20 cellular contexts compared by ENCODE assay signal in genomic region chr16:83768976-83769375, GRCh38. TPM values are rescaled to one million over a fixed set of nuclear protein-coding genes. Genes with fewer than 3 reads are reported as not detected.
DNase-seq lines count a peak whose midpoint lies in the region; ATAC-seq and TF ChIP-seq lines count a peak whose summit lies in the region.
"Had no signal": no experiment of that assay in that cellular context is flagged by ENCODE, and none has a peak within 500 bp of the region (broad histone marks: within the 10 kb centered on the region; RNA-seq: fewer than 3 reads in every experiment).

No MANE protein-coding gene starts in this region.

- H3K4me3 ChIP-seq in BLaER1 treated with 17β-estradiol and CSF1 and Interleukin-3, amounts not matched to agents 10 nM and 100 nM: no peak overlapping the region
- H3K4me3 ChIP-seq in HUES64 (ENCODE audit: low read length): no peak overlapping the region
- no peak overlapping the region for H3K4me3 ChIP-seq in mesendoderm (ENCODE audit: low read length)
- H3K4me3 ChIP-seq: BLaER1, MG63, tibial artery had no signal

- H3K79me1 ChIP-seq in mesendoderm (ENCODE audit: low read length): no peaks in the 10 kb centered on the region

- H4K8ac ChIP-seq in mesendoderm (ENCODE audit: low read depth, low read length): no peak overlapping the region

- H3K9ac ChIP-seq in BLaER1 treated with 17β-estradiol and CSF1 and Interleukin-3, amounts not matched to agents 10 nM and 100 nM: no peak overlapping the region
- H3K9ac ChIP-seq in HUES64 (ENCODE audit: low read depth, low read length): no peak overlapping the region
- H3K9ac ChIP-seq in mesendoderm (ENCODE audit: low read length): no peak overlapping the region
- H3K9ac ChIP-seq: BLaER1 had no signal

- no peak overlapping the region for H3K23ac ChIP-seq in mesendoderm (ENCODE audit: low read length)

- H3K9me3 ChIP-seq in BLaER1 treated with 17β-estradiol and CSF1 and Interleukin-3, amounts not matched to agents 10 nM and 100 nM (replicated peaks in 1 of 11): no peaks in the 10 kb centered on the region
- H3K9me3 ChIP-seq in HUES64 (ENCODE audit: insufficient read depth, low read depth, low read length) (no peaks in the 10 kb centered on the region), T-helper 17 cell (ENCODE audit: control insufficient read depth, low read length, poor library complexity, severe bottlenecking) (no peaks in the 10 kb centered on the region)
- H3K9me3 ChIP-seq: BLaER1, MG63, tibial artery had no signal

- peaks cover 4 to 42% (median 8%) of the 10 kb centered on the region in 10 experiments; a peak in 12 of 20 replicates for H3K4me1 ChIP-seq in BLaER1 treated with 17β-estradiol and CSF1 and Interleukin-3, amounts not matched to agents 10 nM and 100 nM
- peaks cover 19% of the 10 kb centered on the region for H3K4me1 ChIP-seq in HUES64 (ENCODE audit: insufficient read depth, low read length)
- H3K4me1 ChIP-seq in mesendoderm (ENCODE audit: control insufficient read depth, low read depth, low read length): peaks cover 16% of the 10 kb centered on the region

- no peak for TF ChIP-seq POLR2A in GM18505 (IDR thresholded peaks at IDR 0.05; ENCODE audit: borderline replicate concordance, extremely low read depth, insufficient read depth, insufficient read length)

- H4K20me1 ChIP-seq in BLaER1 treated with 17β-estradiol and CSF1 and Interleukin-3, amounts not matched to agents 10 nM and 100 nM: no peaks in the 10 kb centered on the region
- H4K20me1 ChIP-seq: BLaER1 had no signal

- H3K56ac ChIP-seq in mesendoderm (ENCODE audit: low read length): peak overlapping the region; percentile 3

- H3K79me2 ChIP-seq in mesendoderm (ENCODE audit: control insufficient read depth, insufficient read depth, low read length): no peaks in the 10 kb centered on the region

- H3K18ac ChIP-seq in mesendoderm (ENCODE audit: low read length): no peak overlapping the region

- no peak overlapping the region for H3K27ac Mint-ChIP-seq in T-helper 17 cell
- H3K27ac Mint-ChIP-seq: activated CD4-positive, alpha-beta memory T cell treated with anti-CD3 and anti-CD28 coated beads for 36 hours; brain; immature natural killer cell had no signal

- H3K36me3 Mint-ChIP-seq in T-helper 17 cell (ENCODE audit: low read depth): no peaks in the 10 kb centered on the region
- H3K36me3 Mint-ChIP-seq: activated CD4-positive, alpha-beta memory T cell treated with anti-CD3 and anti-CD28 coated beads for 36 hours; brain; immature natural killer cell had no signal

- DNase-seq in dermis blood vessel endothelial cell: peak; percentile 88
- peak; percentile 44 for DNase-seq in mesendoderm
- no peak for DNase-seq in middle frontal gyrus (ENCODE audit: extremely low spot score, low spot score)
- DNase-seq in NCI-H2171 (lab: John Stamatoyannopoulos, UW): no peak
- no peak for DNase-seq in T-helper 17 cell
- DNase-seq: activated CD4-positive, alpha-beta memory T cell treated with anti-CD3 and anti-CD28 coated beads for 36 hours; activated gamma-delta T cell treated with Interleukin-2 at 50 U/mL for 16 hours; immature natural killer cell; MG63; NCI-H1436; NCI-H526 treated with DMSO at 0.1 percent for 48 hours; stimulated activated CD4-positive, alpha-beta T cell treated with anti-CD3 and anti-CD28 coated beads, Interleukin-2, amount 100 ng/mL, for 48 hours; stimulated activated naive CD8-positive, alpha-beta T cell treated with anti-CD3 and anti-CD28 coated beads, Interleukin-15, Interleukin-2, amounts not matched to agents 100 U/mL and 50 U/mL, for 24 hours had no signal

- no peak overlapping the region for H2BK15ac ChIP-seq in mesendoderm (replicated peaks; ENCODE audit: low read depth)

- peak overlapping the region in 9 of 11 experiments; percentile 4 to 83 (median 13); a peak in 12 of 22 replicates for H3K4me2 ChIP-seq in BLaER1 treated with 17β-estradiol and CSF1 and Interleukin-3, amounts not matched to agents 10 nM and 100 nM
- no peak overlapping the region for H3K4me2 ChIP-seq in mesendoderm (ENCODE audit: low read length)
- H3K4me2 ChIP-seq: BLaER1 had no signal

- peak overlapping the region in 3 of 11 experiments; percentile 2 to 39 (median 4); a peak in 3 of 22 replicates for H3K27ac ChIP-seq in BLaER1 treated with 17β-estradiol and CSF1 and Interleukin-3, amounts not matched to agents 10 nM and 100 nM
- H3K27ac ChIP-seq in HUES64 (ENCODE audit: low read depth, low read length) (peak overlapping the region; percentile 70; the same call in 1 of the 2 replicates), mesendoderm (ENCODE audit: low read depth, low read length) (no peak overlapping the region)
- H3K27ac ChIP-seq: BLaER1, tibial artery had no signal

- H3K4ac ChIP-seq in mesendoderm (ENCODE audit: low read depth, low read length): no peak overlapping the region

- no peak overlapping the region for H4K5ac ChIP-seq in mesendoderm (ENCODE audit: low read length)

- ATAC-seq in GM18505 (IDR thresholded peaks at IDR 0.05; ENCODE audit: unreplicated experiment) (no peak), T-helper 17 cell (no peak)
- ATAC-seq: left lobe of liver; stimulated activated naive CD8-positive, alpha-beta T cell treated with anti-CD3 and anti-CD28 coated beads, Interleukin-15, Interleukin-2, amounts not matched to agents 100 U/mL and 50 U/mL, for 24 hours had no signal

- peaks cover 12% of the 10 kb centered on the region for H3K27me3 Mint-ChIP-seq in T-helper 17 cell

- no peak overlapping the region for H3K4me3 Mint-ChIP-seq in T-helper 17 cell
- H3K4me3 Mint-ChIP-seq: activated CD4-positive, alpha-beta memory T cell treated with anti-CD3 and anti-CD28 coated beads for 36 hours; brain; immature natural killer cell had no signal

- no peaks in the 10 kb centered on the region for H3K27me3 ChIP-seq in BLaER1 treated with 17β-estradiol and CSF1 and Interleukin-3, amounts not matched to agents 10 nM and 100 nM
- H3K27me3 ChIP-seq in HUES64 (ENCODE audit: insufficient read depth, low read length): no peaks in the 10 kb centered on the region
- no peaks in the 10 kb centered on the region for H3K27me3 ChIP-seq in mesendoderm (ENCODE audit: insufficient read depth, low read length, poor library complexity)
- H3K27me3 ChIP-seq: BLaER1, MG63, tibial artery had no signal

- H2BK5ac ChIP-seq in mesendoderm (ENCODE audit: low read length): peak overlapping the region; percentile 5

- 54% methylated on average over 2 of the region's 2 CpGs for WGBS in HUES64
- WGBS in mesendoderm (ENCODE audit: extremely low coverage, insufficient coverage, low lambda C conversion rate): no CpG with 5 or more reads among the region's 2 CpGs

- no peaks in the 10 kb centered on the region for H3K36me3 ChIP-seq in BLaER1 treated with 17β-estradiol and CSF1 and Interleukin-3, amounts not matched to agents 10 nM and 100 nM
- H3K36me3 ChIP-seq in HUES64 (ENCODE audit: insufficient read depth, low read length): no peaks in the 10 kb centered on the region
- H3K36me3 ChIP-seq in mesendoderm (ENCODE audit: control insufficient read depth, insufficient read depth, low read length): no peaks in the 10 kb centered on the region
- H3K36me3 ChIP-seq: BLaER1, MG63, tibial artery had no signal

- no peak overlapping the region for H2AK5ac ChIP-seq in mesendoderm (ENCODE audit: low read length)

- no peak overlapping the region for H2BK120ac ChIP-seq in mesendoderm (ENCODE audit: low read depth, low read length)

- H3K4me1 Mint-ChIP-seq in T-helper 17 cell: peaks cover 3% of the 10 kb centered on the region
- H3K4me1 Mint-ChIP-seq: brain, immature natural killer cell had no signal

RNA-seq across cellular contexts. Expression of gene HSBP1, which starts 38.8 kb away (rescaled TPM):
- 163 TPM for polyA plus RNA-seq in HUES64 (2013, experiment 1 of 2)
- polyA plus RNA-seq in HUES64 (2013, experiment 2 of 2): 201 TPM
- total RNA-seq in dermis blood vessel endothelial cell (40.2 and 70.5 TPM in 2 replicates), T-helper 17 cell (10 to 100 TPM; 23.1 to 23.8 TPM)
- polyA plus RNA-seq in mesendoderm (2013, experiment 1 of 2): 235 TPM
- polyA plus RNA-seq in mesendoderm (2013, experiment 2 of 2): 227 TPM

Comparison
In these comparisons a context has a peak if more than half of its experiments do, and no peak if none do; other contexts are left out.
1. DNase-seq: peak in dermis blood vessel endothelial cell (single experiment) and mesendoderm (single experiment); none in middle frontal gyrus (single experiment), NCI-H2171 (single experiment) and T-helper 17 cell (0 of 3).